ENCODE assay signal across 17 cellular contexts in the genomic region with DNA sequence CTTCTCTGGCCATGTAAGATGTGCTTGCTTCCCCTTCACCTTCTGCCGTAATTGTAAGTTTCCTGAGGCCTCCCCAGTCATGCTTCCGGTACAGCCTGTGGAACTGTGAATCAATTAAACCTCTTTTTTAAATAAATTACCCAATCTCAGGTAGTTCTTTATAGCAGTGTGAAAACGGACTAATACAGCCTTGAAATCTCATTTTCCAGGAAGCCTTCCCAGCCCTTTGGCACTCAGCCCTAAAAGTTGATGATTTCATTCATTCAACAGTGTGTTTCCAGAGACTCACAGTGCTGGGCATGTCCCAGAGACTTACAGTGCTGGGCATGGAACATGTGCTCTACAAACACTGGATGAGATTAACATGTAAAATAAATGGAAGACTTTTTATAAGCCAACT.
DNase-seq lines count a peak whose midpoint lies in the region; ATAC-seq, FAIRE-seq and TF ChIP-seq lines count a peak whose summit lies in the region.
"Had no signal": no experiment of that assay in that cellular context is flagged by ENCODE, and none has a peak within 500 bp of the region (broad histone marks: within the 10 kb centered on the region; RNA-seq: fewer than 3 reads in every experiment).

No MANE protein-coding gene starts in this region.

- no peak overlapping the region for H2AFZ ChIP-seq in keratinocyte (ENCODE audit: control insufficient read depth, low read length)

- no peaks in the 10 kb centered on the region for H3K27me3 ChIP-seq in keratinocyte (ENCODE audit: control insufficient read depth, extremely low read depth, insufficient read depth, low read length)
- H3K27me3 ChIP-seq: ascending aorta had no signal

- ATAC-seq in GM21360 (IDR thresholded peaks at IDR 0.05; ENCODE audit: unreplicated experiment): no peak
- ATAC-seq in GM21367 (IDR thresholded peaks at IDR 0.05; ENCODE audit: unreplicated experiment): no peak
- no peak for ATAC-seq in HG03378 (IDR thresholded peaks at IDR 0.05; ENCODE audit: unreplicated experiment)
- ATAC-seq: activated CD8-positive, alpha-beta T cell treated with anti-CD3 and anti-CD28 coated beads, Interleukin-2, amount 10 ng/mL, durations not matched to agents 7 days and 5 days; naive thymus-derived CD4-positive, alpha-beta T cell; Panc1 had no signal

- H4K20me1 ChIP-seq in keratinocyte (ENCODE audit: control insufficient read depth, extremely low read depth, insufficient read depth, low read length): peaks cover 3% of the 10 kb centered on the region

- H3K79me2 ChIP-seq in keratinocyte (ENCODE audit: control insufficient read depth, insufficient read depth, low read length): peaks cover 11% of the 10 kb centered on the region

- dilution Hi-C loops in keratinocyte (cut with MboI; ENCODE audit: extremely low pct_ligation_motif_present, low sequenced_read_pairs): no loop called here

- H3K4me3 ChIP-seq in AG10803 (ENCODE audit: low read length) (no peak overlapping the region), epithelial cell of esophagus (ENCODE audit: low read length) (no peak overlapping the region), keratinocyte (ENCODE audit: control insufficient read depth in 2 of 3, extremely low read depth in 1 of 3, insufficient read depth in 2 of 3, low read depth in 1 of 3, low read length in 3 of 3) (no peak overlapping the region)
- H3K4me3 ChIP-seq: ascending aorta, thoracic aorta had no signal

- DNase-seq in AG10803 (ENCODE audit: low read depth): peak; percentile 55
- peak; percentile 22 for DNase-seq in NCI-H446 treated with DMSO at 0.1 percent for 48 hours (lab: John Stamatoyannopoulos, UW)
- DNase-seq in epithelial cell of esophagus (ENCODE audit: low read depth): peak; percentile 78
- DNase-seq in keratinocyte (ENCODE audit: low read depth, low spot score): no peak
- DNase-seq in HTR-8/SVneo (ENCODE audit: insufficient read length, low spot score): no peak
- DNase-seq: activated CD8-positive, alpha-beta T cell treated with anti-CD3 and anti-CD28 coated beads, Interleukin-2, amount 10 ng/mL, durations not matched to agents 7 days and 5 days; activated effector memory CD4-positive, alpha-beta T cell treated with Interleukin-2 at 50 U/mL for 16 hours; naive thymus-derived CD4-positive, alpha-beta T cell; NCI-H2029; NCI-H526; stimulated activated CD4-positive, alpha-beta T cell treated with anti-CD3 and anti-CD28 coated beads, Interleukin-1b, Interleukin-23, amount 100 ng/mL, for 48 hours had no signal

- H3K9me1 ChIP-seq in keratinocyte (ENCODE audit: control insufficient read depth, extremely low read depth, insufficient read depth, low read length): no peaks in the 10 kb centered on the region

- peaks cover 5% of the 10 kb centered on the region in 2 experiments for H3K36me3 ChIP-seq in keratinocyte (ENCODE audit: control insufficient read depth in 2 of 2, extremely low read depth in 1 of 2, insufficient read depth in 2 of 2, low read length in 2 of 2)
- H3K36me3 ChIP-seq: ascending aorta, thoracic aorta had no signal

- no peak overlapping the region for H3K27ac ChIP-seq in keratinocyte (ENCODE audit: control insufficient read depth, insufficient read depth, low read length)
- H3K27ac ChIP-seq: ascending aorta, thoracic aorta had no signal

- FAIRE-seq in keratinocyte (lab: Jason Lieb, UNC) (peak; percentile 90), HTR-8/SVneo (lab: Jason Lieb, UNC) (no peak)

- no peak overlapping the region for H3K9ac ChIP-seq in keratinocyte (ENCODE audit: control insufficient read depth, extremely low read depth, insufficient read depth, low read length)

- TF ChIP-seq CTCF in AG10803 (conservative IDR thresholded peaks at IDR 0.05; ENCODE audit: low read length) (no peak), epithelial cell of esophagus (IDR thresholded peaks at IDR 0.05; ENCODE audit: insufficient read depth, low read depth, low read length, missing control alignments) (no peak), keratinocyte (optimal IDR thresholded peaks at IDR 0.05 in 1 of 3, IDR thresholded peaks at IDR 0.05 in 1 of 3, conservative IDR thresholded peaks at IDR 0.05 in 1 of 3; ENCODE audit: extremely low read depth in 1 of 3, insufficient read depth in 2 of 3, low read length in 3 of 3) (no peak)

- peaks cover 35% of the 10 kb centered on the region for H3K4me1 ChIP-seq in keratinocyte (ENCODE audit: control insufficient read depth, extremely low read depth, insufficient read depth, low read length)
- H3K4me1 ChIP-seq: ascending aorta had no signal

- no peaks in the 10 kb centered on the region for H3K9me3 ChIP-seq in keratinocyte (ENCODE audit: control insufficient read depth, low read depth, low read length)
- H3K9me3 ChIP-seq: ascending aorta, thoracic aorta had no signal

- H3K4me2 ChIP-seq in keratinocyte (ENCODE audit: control insufficient read depth, extremely low read depth, insufficient read depth, low read depth, low read length): no peak overlapping the region

Comparison
In these comparisons a context has a peak if more than half of its experiments do, and no peak if none do; other contexts are left out.
1. DNase-seq: peak in AG10803 (single experiment), NCI-H446 treated with DMSO at 0.1 percent for 48 hours (single experiment) and epithelial cell of esophagus (single experiment); none in keratinocyte (single experiment) and HTR-8/SVneo (single experiment).